In genomic region chr14:28913056-28913455, GRCh38 we compare ENCODE assay signal across 28 cellular contexts.
"Had no signal": no experiment of that assay in that cellular context is flagged by ENCODE, and none has a peak within 500 bp of the region (broad histone marks: within the 10 kb centered on the region; RNA-seq: fewer than 3 reads in every experiment).

No MANE protein-coding gene starts in this region.

- H3K27ac ChIP-seq: colonic mucosa, coronary artery, dorsolateral prefrontal cortex, epithelial cell of prostate, esophagus muscularis mucosa, esophagus squamous epithelium, foreskin keratinocyte, gastrocnemius medialis, gastroesophageal sphincter, heart left ventricle, heart right ventricle had no signal

- DNase-seq: colonic mucosa; cortex of kidney; dermis blood vessel endothelial cell; dorsolateral prefrontal cortex; effector CD4-positive, alpha-beta T cell; effector CD8-positive, alpha-beta T cell; effector memory CD4-positive, alpha-beta T cell; effector memory CD8-positive, alpha-beta T cell; endodermal cell; erythroblast; esophagus squamous epithelium; foreskin fibroblast; foreskin keratinocyte; foreskin melanocyte; gastrocnemius medialis; glutamatergic neuron; head of caudate nucleus; heart left ventricle; heart right ventricle had no signal

- H3K9me3 ChIP-seq: colonic mucosa, esophagus muscularis mucosa, esophagus squamous epithelium, gastrocnemius medialis, gastroesophageal sphincter had no signal

- ATAC-seq: effector memory CD8-positive, alpha-beta T cell; esophagus mucosa; foreskin keratinocyte; gastrocnemius medialis; gastroesophageal sphincter; heart left ventricle; heart right ventricle had no signal

- FAIRE-seq: colon, endometrium, endothelial cell of umbilical vein, frontal cortex had no signal

- H3K27me3 ChIP-seq: colonic mucosa, dorsolateral prefrontal cortex, esophagus muscularis mucosa, esophagus squamous epithelium, foreskin keratinocyte, gastrocnemius medialis, gastroesophageal sphincter, heart left ventricle, heart right ventricle had no signal

- H3K36me3 ChIP-seq: colonic mucosa, esophagus muscularis mucosa, esophagus squamous epithelium, gastrocnemius medialis, gastroesophageal sphincter, heart left ventricle, heart right ventricle had no signal

- H3K4me1 ChIP-seq: colonic mucosa, esophagus muscularis mucosa, esophagus squamous epithelium, foreskin keratinocyte, gastrocnemius medialis, gastroesophageal sphincter, heart left ventricle, heart right ventricle had no signal

- H3K4me3 ChIP-seq: colonic mucosa, coronary artery, dorsolateral prefrontal cortex, esophagus muscularis mucosa, esophagus squamous epithelium, gastrocnemius medialis, gastroesophageal sphincter, heart left ventricle, heart right ventricle had no signal
